ENCODE assay signal across 8 cellular contexts in genomic region chr3:14439501-14440167, GRCh38. TPM values are rescaled to one million over a fixed set of nuclear protein-coding genes. Genes with fewer than 3 reads are reported as not detected.
A peak's percentile ranks its signal among the peaks of the same experiment; 100 is the strongest.
DNase-seq lines count a peak whose midpoint lies in the region; ATAC-seq and TF ChIP-seq lines count a peak whose summit lies in the region.

No MANE protein-coding gene starts in this region.

- H3K27me3 Mint-ChIP-seq in effector memory CD8-positive, alpha-beta T cell = no peaks in the 10 kb centered on the region

- H3K27ac ChIP-seq in prostate gland (no peak overlapping the region), suprapubic skin (no peak overlapping the region)

- TF ChIP-seq CTCF in prostate gland (IDR thresholded peaks at IDR 0.05) = no peak
- TF ChIP-seq CTCF in suprapubic skin (IDR thresholded peaks at IDR 0.05) = no peak

- H3K4me1 Mint-ChIP-seq in effector memory CD8-positive, alpha-beta T cell (ENCODE audit: low read depth in 2 of 2) = peaks cover 36 to 39% of the 10 kb centered on the region in 2 donors

- ATAC-seq in effector memory CD8-positive, alpha-beta T cell (replicated peaks) = peak; percentile 11
- ATAC-seq in GM21717 (IDR thresholded peaks at IDR 0.05; ENCODE audit: unreplicated experiment) = no peak

- peak overlapping the region; percentile 84 to 90 for H3K27ac Mint-ChIP-seq in effector memory CD8-positive, alpha-beta T cell

- intact Hi-C loops in prostate gland (cut with DNase I) = no loop called here

- H3K27me3 ChIP-seq in prostate gland (replicated peaks; ENCODE audit: insufficient read depth) (no peaks in the 10 kb centered on the region), suprapubic skin (no peaks in the 10 kb centered on the region)

- DNase-seq in HT-29 (ENCODE audit: low spot score) (peak; percentile 52), NCI-H774 (lab: John Stamatoyannopoulos, UW) (peak; percentile 61), prostate gland (ENCODE audit: low spot score) (peak; percentile 33), suprapubic skin (ENCODE audit: low spot score in 2 of 2) (no peak), mesenteric fat pad (ENCODE audit: low spot score) (no peak), cerebellar nuclear complex (lab: John Stamatoyannopoulos, UW) (no peak)
- DNase-seq in effector memory CD8-positive, alpha-beta T cell = no peak

- H3K36me3 Mint-ChIP-seq in effector memory CD8-positive, alpha-beta T cell (ENCODE audit: insufficient read depth) = peaks cover 22% of the 10 kb centered on the region

- H3K9me3 ChIP-seq in prostate gland (no peaks in the 10 kb centered on the region), suprapubic skin (no peaks in the 10 kb centered on the region)

- WGBS in prostate gland = 47% methylated on average over 13 of the region's 13 CpGs
- WGBS in suprapubic skin = 52% methylated on average over 11 of the region's 13 CpGs

- no peak for TF ChIP-seq POLR2A in prostate gland (IDR thresholded peaks at IDR 0.05)
- no peak for TF ChIP-seq POLR2A in suprapubic skin (IDR thresholded peaks at IDR 0.05)

- peaks cover 8% of the 10 kb centered on the region for H3K4me1 ChIP-seq in prostate gland (replicated peaks)
- peaks cover 56% of the 10 kb centered on the region for H3K4me1 ChIP-seq in suprapubic skin

- H3K36me3 ChIP-seq in prostate gland = no peaks in the 10 kb centered on the region
- peaks cover 3% of the 10 kb centered on the region for H3K36me3 ChIP-seq in suprapubic skin

- H3K4me3 Mint-ChIP-seq in effector memory CD8-positive, alpha-beta T cell = no peak overlapping the region

- H3K9me3 Mint-ChIP-seq in effector memory CD8-positive, alpha-beta T cell = no peaks in the 10 kb centered on the region

- H3K4me3 ChIP-seq in prostate gland = no peak overlapping the region
- no peak overlapping the region for H3K4me3 ChIP-seq in suprapubic skin

- no peak for TF ChIP-seq EP300 in suprapubic skin (IDR thresholded peaks at IDR 0.05)

RNA-seq across cellular contexts. Expression of gene SLC6A6, which starts 37.2 kb away (rescaled TPM):
- total RNA-seq in HT-29 (2014; rRNA removed; shearing (Covaris generic)) = 51.5 and 55.3 TPM in 2 replicates
- total RNA-seq in prostate gland = 10 to 100 TPM in 1 of 2 donors, 1 to 10 TPM in 1; 6.9 to 24.5 TPM
- 100 to 1,000 TPM in 2 of 4 donors, 10 to 100 TPM in 2; 85.4 to 149 (median 102) TPM for total RNA-seq in suprapubic skin
- total RNA-seq in mesenteric fat pad = 49.3 TPM

Comparison
In these comparisons a context has a peak if more than half of its experiments do, and no peak if none do; other contexts are left out.
1. DNase-seq: peak in HT-29 (single experiment), NCI-H774 (single experiment) and prostate gland (single experiment); none in effector memory CD8-positive, alpha-beta T cell (0 of 3), suprapubic skin (0 of 2), mesenteric fat pad (single experiment) and cerebellar nuclear complex (0 of 2).